ENCODE assay signal across 11 cellular contexts in the genomic region with DNA sequence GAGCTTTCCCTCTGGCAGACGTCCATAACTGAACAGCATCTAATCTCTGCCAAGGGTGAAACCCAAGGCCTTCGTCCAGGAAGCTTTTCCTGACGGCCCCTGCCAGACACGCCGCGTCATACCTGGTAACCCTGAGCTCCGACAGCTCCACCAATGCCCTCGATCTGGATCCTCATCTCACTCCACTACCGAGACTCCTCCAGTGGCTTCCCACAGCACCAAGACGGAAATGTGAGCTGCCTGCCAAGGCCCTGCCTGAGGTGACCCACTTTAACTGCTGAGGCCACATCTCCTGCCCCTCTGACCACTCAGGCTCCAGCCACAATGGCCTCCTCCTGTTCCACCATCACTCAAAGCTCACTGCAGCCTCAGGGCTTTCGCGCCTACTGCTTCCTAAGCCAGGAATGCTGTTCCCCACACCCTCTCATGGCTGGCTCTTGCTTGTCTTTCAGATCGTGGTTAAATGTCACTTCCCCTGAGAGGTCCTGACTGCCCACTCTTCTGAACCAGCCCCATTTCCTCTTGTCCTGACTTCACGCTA.
DNase-seq lines count a peak whose midpoint lies in the region; ATAC-seq and TF ChIP-seq lines count a peak whose summit lies in the region.
"Had no signal": no experiment of that assay in that cellular context is flagged by ENCODE, and none has a peak within 500 bp of the region (broad histone marks: within the 10 kb centered on the region; RNA-seq: fewer than 3 reads in every experiment).

No MANE protein-coding gene starts in this region.

- H3K9me3 Mint-ChIP-seq in activated CD8-positive, alpha-beta memory T cell treated with anti-CD3 and anti-CD28 coated beads, Interleukin-2, amount 10 ng/mL, durations not matched to agents 7 days and 5 days (ENCODE audit: low read depth) = no peaks in the 10 kb centered on the region
- no peaks in the 10 kb centered on the region for H3K9me3 Mint-ChIP-seq in activated CD8-positive, alpha-beta T cell treated with anti-CD3 and anti-CD28 coated beads, Interleukin-2, amount 10 ng/mL, durations not matched to agents 7 days and 5 days (ENCODE audit: insufficient read depth)

- no peaks in the 10 kb centered on the region for H3K27me3 ChIP-seq in lower lobe of right lung (ENCODE audit: low read depth)

- no peak overlapping the region for H3K27ac ChIP-seq in lower lobe of right lung

- H3K27me3 Mint-ChIP-seq in activated CD8-positive, alpha-beta memory T cell treated with anti-CD3 and anti-CD28 coated beads, Interleukin-2, amount 10 ng/mL, durations not matched to agents 7 days and 5 days = no peaks in the 10 kb centered on the region
- H3K27me3 Mint-ChIP-seq in activated CD8-positive, alpha-beta T cell treated with anti-CD3 and anti-CD28 coated beads, Interleukin-2, amount 10 ng/mL, durations not matched to agents 7 days and 5 days (ENCODE audit: low read depth) = no peaks in the 10 kb centered on the region

- peak overlapping the region; percentile 1 for H3K27ac Mint-ChIP-seq in activated CD8-positive, alpha-beta memory T cell treated with anti-CD3 and anti-CD28 coated beads, Interleukin-2, amount 10 ng/mL, durations not matched to agents 7 days and 5 days
- H3K27ac Mint-ChIP-seq in activated CD8-positive, alpha-beta T cell treated with anti-CD3 and anti-CD28 coated beads, Interleukin-2, amount 10 ng/mL, durations not matched to agents 7 days and 5 days = peak overlapping the region; percentile 73

- DNase-seq in activated CD8-positive, alpha-beta memory T cell treated with anti-CD3 and anti-CD28 coated beads, Interleukin-2, amount 10 ng/mL, durations not matched to agents 7 days and 5 days = no peak
- DNase-seq in activated CD8-positive, alpha-beta memory T cell treated with anti-CD3 and anti-CD28 coated beads, Interleukin-2, amount 50 U/mL, for 48 hours = no peak
- DNase-seq in activated CD8-positive, alpha-beta T cell treated with anti-CD3 and anti-CD28 coated beads, Interleukin-2, amount 10 ng/mL, durations not matched to agents 7 days and 5 days = no peak
- peak; percentile 38 for DNase-seq in lower lobe of right lung
- DNase-seq in superior temporal gyrus (ENCODE audit: extremely low spot score) = peak; percentile 10
- no peak for DNase-seq in NCI-H1105 (lab: John Stamatoyannopoulos, UW)
- DNase-seq: activated effector memory CD4-positive, alpha-beta T cell treated with Interleukin-2 at 50 U/mL for 16 hours; effector CD8-positive, alpha-beta T cell; NCI-H1694 had no signal

- CTCF ChIA-PET in activated CD8-positive, alpha-beta memory T cell treated with anti-CD3 and anti-CD28 coated beads, Interleukin-2, amount 10 ng/mL, durations not matched to agents 7 days and 5 days (lab: Charles Lee) = interaction anchor here (4.0 kb wide), 1 partner anchor 28 kb away, joined by 16 read pairs; no protein-coding TSS in a partner anchor
- CTCF ChIA-PET in activated CD8-positive, alpha-beta T cell treated with anti-CD3 and anti-CD28 coated beads, Interleukin-2, amount 10 ng/mL, durations not matched to agents 7 days and 5 days (lab: Charles Lee) = interaction anchor here (0.9 kb wide), 1 partner anchor 27 kb away, joined by 3 read pairs; no protein-coding TSS in a partner anchor

- H3K36me3 Mint-ChIP-seq in activated CD8-positive, alpha-beta memory T cell treated with anti-CD3 and anti-CD28 coated beads, Interleukin-2, amount 10 ng/mL, durations not matched to agents 7 days and 5 days = peaks cover 36% of the 10 kb centered on the region
- H3K36me3 Mint-ChIP-seq in activated CD8-positive, alpha-beta T cell treated with anti-CD3 and anti-CD28 coated beads, Interleukin-2, amount 10 ng/mL, durations not matched to agents 7 days and 5 days (ENCODE audit: low read depth) = peaks cover 61% of the 10 kb centered on the region

- ATAC-seq in activated CD8-positive, alpha-beta memory T cell treated with anti-CD3 and anti-CD28 coated beads, Interleukin-2, amount 10 ng/mL, durations not matched to agents 7 days and 5 days = no peak
- ATAC-seq in activated CD8-positive, alpha-beta T cell treated with anti-CD3 and anti-CD28 coated beads, Interleukin-2, amount 10 ng/mL, durations not matched to agents 7 days and 5 days = no peak
- ATAC-seq in lower lobe of right lung (no peak), HG03095 (IDR thresholded peaks at IDR 0.05; ENCODE audit: unreplicated experiment) (no peak), HG02763 (IDR thresholded peaks at IDR 0.05; ENCODE audit: unreplicated experiment) (no peak)

- H3K4me3 Mint-ChIP-seq in activated CD8-positive, alpha-beta memory T cell treated with anti-CD3 and anti-CD28 coated beads, Interleukin-2, amount 10 ng/mL, durations not matched to agents 7 days and 5 days = no peak overlapping the region
- no peak overlapping the region for H3K4me3 Mint-ChIP-seq in activated CD8-positive, alpha-beta T cell treated with anti-CD3 and anti-CD28 coated beads, Interleukin-2, amount 10 ng/mL, durations not matched to agents 7 days and 5 days

- H3K36me3 ChIP-seq in lower lobe of right lung = peaks cover 30% of the 10 kb centered on the region

- H3K4me1 Mint-ChIP-seq in activated CD8-positive, alpha-beta memory T cell treated with anti-CD3 and anti-CD28 coated beads, Interleukin-2, amount 10 ng/mL, durations not matched to agents 7 days and 5 days = peaks cover 25% of the 10 kb centered on the region
- H3K4me1 Mint-ChIP-seq in activated CD8-positive, alpha-beta T cell treated with anti-CD3 and anti-CD28 coated beads, Interleukin-2, amount 10 ng/mL, durations not matched to agents 7 days and 5 days (ENCODE audit: low read depth) = peaks cover 55% of the 10 kb centered on the region

- no peaks in the 10 kb centered on the region for H3K9me3 ChIP-seq in lower lobe of right lung

- peaks cover 64% of the 10 kb centered on the region for H3K4me1 ChIP-seq in lower lobe of right lung

- POLR2A ChIA-PET in activated CD8-positive, alpha-beta T cell treated with anti-CD3 and anti-CD28 coated beads, Interleukin-2, amount 10 ng/mL, durations not matched to agents 7 days and 5 days (lab: Charles Lee) = interaction anchor here (0.8 to 0.9 kb wide), 2 partner anchors 11 to 53 kb away, joined by 3 to 4 read pairs; no protein-coding TSS in a partner anchor

- intact Hi-C loops in lower lobe of right lung (cut with DNase I) = no loop called here

- no peak for TF ChIP-seq CTCF in lower lobe of right lung (IDR thresholded peaks at IDR 0.05)

- H3K4me3 ChIP-seq in lower lobe of right lung = no peak overlapping the region

Comparison
In these comparisons a context has a peak if more than half of its experiments do, and no peak if none do; other contexts are left out.
1. DNase-seq: peak in lower lobe of right lung (single experiment) and superior temporal gyrus (single experiment); none in activated CD8-positive, alpha-beta memory T cell treated with anti-CD3 and anti-CD28 coated beads, Interleukin-2, amount 10 ng/mL, durations not matched to agents 7 days and 5 days (single experiment), activated CD8-positive, alpha-beta memory T cell treated with anti-CD3 and anti-CD28 coated beads, Interleukin-2, amount 50 U/mL, for 48 hours (single experiment), activated CD8-positive, alpha-beta T cell treated with anti-CD3 and anti-CD28 coated beads, Interleukin-2, amount 10 ng/mL, durations not matched to agents 7 days and 5 days (single experiment) and NCI-H1105 (single experiment).